ENCODE assay signal across 1 cellular context in genomic region chr9:114721491-114722362, GRCh38.
TF ChIP-seq lines count a peak whose summit lies in the region.

No MANE protein-coding gene starts in this region.

TF ChIP-seq in HepG2, 621 proteins besides CTCF, POLR2A, EP300 and RAD21 (continued from another document and continues in another):
- TF ChIP-seq TARDBP (CRISPR knock-in tag; IDR thresholded peaks at IDR 0.05) (peak; percentile 94; the same call in 1 of the 2 replicates), ISX (CRISPR knock-in tag; conservative IDR thresholded peaks at IDR 0.05) (no peak), PRMT3 (CRISPR knock-in tag; IDR thresholded peaks at IDR 0.05; ENCODE audit: borderline replicate concordance, low read depth) (no peak), ZNF549 (CRISPR knock-in tag; IDR thresholded peaks at IDR 0.05) (no peak), ZNF44 (CRISPR knock-in tag; IDR thresholded peaks at IDR 0.05) (no peak), MIXL1 (CRISPR knock-in tag; IDR thresholded peaks at IDR 0.05) (peak; percentile 92), CCAR2 (optimal IDR thresholded peaks at IDR 0.05; ENCODE audit: low read depth, low read length) (no peak), ZNF768 (CRISPR knock-in tag; IDR thresholded peaks at IDR 0.05) (no peak), LRRFIP1 (CRISPR knock-in tag; conservative IDR thresholded peaks at IDR 0.05) (no peak), ZMYM2 (CRISPR knock-in tag; IDR thresholded peaks at IDR 0.05) (0 out of 2 replicates have a peak, but pooled peaks have one; percentile 9), RARG (CRISPR knock-in tag; IDR thresholded peaks at IDR 0.05; ENCODE audit: low read depth) (0 out of 2 replicates have a peak, but pooled peaks have one; percentile 69), ZNF710 (CRISPR knock-in tag; IDR thresholded peaks at IDR 0.05; ENCODE audit: borderline replicate concordance) (peak; percentile 96), ZNF703 (CRISPR knock-in tag; IDR thresholded peaks at IDR 0.05; ENCODE audit: borderline replicate concordance) (peak; percentile 65; the same call in 1 of the 2 replicates), MZF1 (CRISPR knock-in tag; IDR thresholded peaks at IDR 0.05; ENCODE audit: borderline replicate concordance) (no peak), DNMT3B (CRISPR knock-in tag; conservative IDR thresholded peaks at IDR 0.05) (peak; percentile 84; the same call in 1 of the 2 replicates), SMAD3 (CRISPR knock-in tag; IDR thresholded peaks at IDR 0.05) (peak; percentile 94), MTA3 (CRISPR knock-in tag; IDR thresholded peaks at IDR 0.05) (no peak), BCL3 (CRISPR knock-in tag; IDR thresholded peaks at IDR 0.05) (no peak), KMT2A (CRISPR knock-in tag; IDR thresholded peaks at IDR 0.05) (peak; percentile 41; the same call in 1 of the 2 replicates), KDM5B (CRISPR knock-in tag; IDR thresholded peaks at IDR 0.05; ENCODE audit: borderline replicate concordance) (no peak), XRCC5 (optimal IDR thresholded peaks at IDR 0.05; ENCODE audit: low read length) (peak; percentile 75), AHDC1 (CRISPR knock-in tag; IDR thresholded peaks at IDR 0.05; ENCODE audit: borderline replicate concordance) (peak; percentile 98), ATF5 (CRISPR knock-in tag; IDR thresholded peaks at IDR 0.05; ENCODE audit: low read depth) (no peak), REST (IDR thresholded peaks at IDR 0.05; ENCODE audit: borderline replicate concordance in 1 of 2, low read depth in 1 of 2, low read length in 2 of 2) (0 out of 4 replicates have a peak, but pooled peaks of 1 of the 2 experiments have one; percentile 44), ZBED4 (CRISPR knock-in tag; IDR thresholded peaks at IDR 0.05; ENCODE audit: borderline replicate concordance) (no peak; the same call in 1 of the 2 replicates), ZBTB44 (CRISPR knock-in tag; IDR thresholded peaks at IDR 0.05) (no peak), ZNF33A (CRISPR knock-in tag; IDR thresholded peaks at IDR 0.05; ENCODE audit: borderline replicate concordance) (peak; percentile 20; the same call in 1 of the 2 replicates), GATAD1 (CRISPR knock-in tag; IDR thresholded peaks at IDR 0.05) (peak; percentile 66), ZNF326 (CRISPR knock-in tag; IDR thresholded peaks at IDR 0.05; ENCODE audit: borderline replicate concordance) (no peak), ELK4 (CRISPR knock-in tag; IDR thresholded peaks at IDR 0.05; ENCODE audit: borderline replicate concordance) (no peak), KAT7 (CRISPR knock-in tag; IDR thresholded peaks at IDR 0.05; ENCODE audit: borderline replicate concordance) (no peak), ZNF614 (CRISPR knock-in tag; IDR thresholded peaks at IDR 0.05; ENCODE audit: borderline replicate concordance) (peak; percentile 95)
